1 cellular context compared by ENCODE assay signal in the genomic region with DNA sequence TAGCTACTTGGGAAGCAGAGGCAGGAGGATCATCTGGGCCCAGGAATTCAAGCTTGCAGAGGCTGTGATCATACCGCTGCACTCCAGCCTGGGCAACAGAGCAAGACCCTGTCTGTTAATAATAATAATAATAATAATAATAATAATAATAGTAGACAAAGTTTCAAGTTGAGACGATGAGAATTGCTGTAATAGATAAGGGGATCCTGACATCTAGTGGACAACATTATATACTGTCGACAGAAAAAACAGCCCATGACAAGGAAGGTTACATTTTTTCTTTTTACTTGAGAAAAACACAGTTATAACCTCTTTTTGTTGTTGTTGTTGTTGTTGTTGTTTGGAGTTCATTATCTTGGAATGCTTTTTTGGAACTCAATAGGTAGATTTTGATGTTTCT.
TF ChIP-seq lines count a peak whose summit lies in the region.

No MANE protein-coding gene starts in this region.

TF ChIP-seq in GM23338, 12 proteins besides CTCF, POLR2A, EP300 and RAD21 (continued from another document):
- TF ChIP-seq, protein P1, sequence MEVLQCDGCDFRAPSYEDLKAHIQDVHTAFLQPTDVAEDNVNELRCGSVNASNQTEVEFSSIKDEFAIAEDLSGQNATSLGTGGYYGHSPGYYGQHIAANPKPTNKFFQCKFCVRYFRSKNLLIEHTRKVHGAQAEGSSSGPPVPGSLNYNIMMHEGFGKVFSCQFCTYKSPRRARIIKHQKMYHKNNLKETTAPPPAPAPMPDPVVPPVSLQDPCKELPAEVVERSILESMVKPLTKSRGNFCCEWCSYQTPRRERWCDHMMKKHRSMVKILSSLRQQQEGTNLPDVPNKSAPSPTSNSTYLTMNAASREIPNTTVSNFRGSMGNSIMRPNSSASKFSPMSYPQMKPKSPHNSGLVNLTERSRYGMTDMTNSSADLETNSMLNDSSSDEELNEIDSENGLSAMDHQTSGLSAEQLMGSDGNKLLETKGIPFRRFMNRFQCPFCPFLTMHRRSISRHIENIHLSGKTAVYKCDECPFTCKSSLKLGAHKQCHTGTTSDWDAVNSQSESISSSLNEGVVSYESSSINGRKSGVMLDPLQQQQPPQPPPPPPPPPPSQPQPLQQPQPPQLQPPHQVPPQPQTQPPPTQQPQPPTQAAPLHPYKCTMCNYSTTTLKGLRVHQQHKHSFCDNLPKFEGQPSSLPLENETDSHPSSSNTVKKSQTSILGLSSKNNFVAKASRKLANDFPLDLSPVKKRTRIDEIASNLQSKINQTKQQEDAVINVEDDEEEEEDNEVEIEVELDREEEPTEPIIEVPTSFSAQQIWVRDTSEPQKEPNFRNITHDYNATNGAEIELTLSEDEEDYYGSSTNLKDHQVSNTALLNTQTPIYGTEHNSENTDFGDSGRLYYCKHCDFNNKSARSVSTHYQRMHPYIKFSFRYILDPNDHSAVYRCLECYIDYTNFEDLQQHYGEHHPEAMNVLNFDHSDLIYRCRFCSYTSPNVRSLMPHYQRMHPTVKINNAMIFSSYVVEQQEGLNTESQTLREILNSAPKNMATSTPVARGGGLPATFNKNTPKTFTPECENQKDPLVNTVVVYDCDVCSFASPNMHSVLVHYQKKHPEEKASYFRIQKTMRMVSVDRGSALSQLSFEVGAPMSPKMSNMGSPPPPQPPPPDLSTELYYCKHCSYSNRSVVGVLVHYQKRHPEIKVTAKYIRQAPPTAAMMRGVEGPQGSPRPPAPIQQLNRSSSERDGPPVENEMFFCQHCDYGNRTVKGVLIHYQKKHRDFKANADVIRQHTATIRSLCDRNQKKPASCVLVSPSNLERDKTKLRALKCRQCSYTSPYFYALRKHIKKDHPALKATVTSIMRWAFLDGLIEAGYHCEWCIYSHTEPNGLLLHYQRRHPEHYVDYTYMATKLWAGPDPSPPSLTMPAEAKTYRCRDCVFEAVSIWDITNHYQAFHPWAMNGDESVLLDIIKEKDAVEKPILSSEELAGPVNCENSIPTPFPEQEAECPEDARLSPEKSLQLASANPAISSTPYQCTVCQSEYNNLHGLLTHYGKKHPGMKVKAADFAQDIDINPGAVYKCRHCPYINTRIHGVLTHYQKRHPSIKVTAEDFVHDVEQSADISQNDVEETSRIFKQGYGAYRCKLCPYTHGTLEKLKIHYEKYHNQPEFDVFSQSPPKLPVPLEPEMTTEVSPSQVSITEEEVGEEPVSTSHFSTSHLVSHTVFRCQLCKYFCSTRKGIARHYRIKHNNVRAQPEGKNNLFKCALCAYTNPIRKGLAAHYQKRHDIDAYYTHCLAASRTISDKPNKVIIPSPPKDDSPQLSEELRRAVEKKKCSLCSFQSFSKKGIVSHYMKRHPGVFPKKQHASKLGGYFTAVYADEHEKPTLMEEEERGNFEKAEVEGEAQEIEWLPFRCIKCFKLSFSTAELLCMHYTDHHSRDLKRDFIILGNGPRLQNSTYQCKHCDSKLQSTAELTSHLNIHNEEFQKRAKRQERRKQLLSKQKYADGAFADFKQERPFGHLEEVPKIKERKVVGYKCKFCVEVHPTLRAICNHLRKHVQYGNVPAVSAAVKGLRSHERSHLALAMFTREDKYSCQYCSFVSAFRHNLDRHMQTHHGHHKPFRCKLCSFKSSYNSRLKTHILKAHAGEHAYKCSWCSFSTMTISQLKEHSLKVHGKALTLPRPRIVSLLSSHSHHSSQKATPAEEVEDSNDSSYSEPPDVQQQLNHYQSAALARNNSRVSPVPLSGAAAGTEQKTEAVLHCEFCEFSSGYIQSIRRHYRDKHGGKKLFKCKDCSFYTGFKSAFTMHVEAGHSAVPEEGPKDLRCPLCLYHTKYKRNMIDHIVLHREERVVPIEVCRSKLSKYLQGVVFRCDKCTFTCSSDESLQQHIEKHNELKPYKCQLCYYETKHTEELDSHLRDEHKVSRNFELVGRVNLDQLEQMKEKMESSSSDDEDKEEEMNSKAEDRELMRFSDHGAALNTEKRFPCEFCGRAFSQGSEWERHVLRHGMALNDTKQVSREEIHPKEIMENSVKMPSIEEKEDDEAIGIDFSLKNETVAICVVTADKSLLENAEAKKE (CRISPR knock-in tag; IDR thresholded peaks at IDR 0.05) = no peak
- TF ChIP-seq ZNF114 (CRISPR knock-in tag; IDR thresholded peaks at IDR 0.05) (no peak), EZH2phosphoT487 (IDR thresholded peaks at IDR 0.05; ENCODE audit: unreplicated experiment) (no peak), ZNF331 (CRISPR knock-in tag; IDR thresholded peaks at IDR 0.05; ENCODE audit: low read depth) (no peak), CREB1 (CRISPR knock-in tag; IDR thresholded peaks at IDR 0.05; ENCODE audit: low read depth) (no peak), NANOG (IDR thresholded peaks at IDR 0.05; ENCODE audit: borderline replicate concordance) (no peak), STAT1 (IDR thresholded peaks at IDR 0.05; ENCODE audit: unreplicated experiment) (no peak)
- TF ChIP-seq, protein P2, sequence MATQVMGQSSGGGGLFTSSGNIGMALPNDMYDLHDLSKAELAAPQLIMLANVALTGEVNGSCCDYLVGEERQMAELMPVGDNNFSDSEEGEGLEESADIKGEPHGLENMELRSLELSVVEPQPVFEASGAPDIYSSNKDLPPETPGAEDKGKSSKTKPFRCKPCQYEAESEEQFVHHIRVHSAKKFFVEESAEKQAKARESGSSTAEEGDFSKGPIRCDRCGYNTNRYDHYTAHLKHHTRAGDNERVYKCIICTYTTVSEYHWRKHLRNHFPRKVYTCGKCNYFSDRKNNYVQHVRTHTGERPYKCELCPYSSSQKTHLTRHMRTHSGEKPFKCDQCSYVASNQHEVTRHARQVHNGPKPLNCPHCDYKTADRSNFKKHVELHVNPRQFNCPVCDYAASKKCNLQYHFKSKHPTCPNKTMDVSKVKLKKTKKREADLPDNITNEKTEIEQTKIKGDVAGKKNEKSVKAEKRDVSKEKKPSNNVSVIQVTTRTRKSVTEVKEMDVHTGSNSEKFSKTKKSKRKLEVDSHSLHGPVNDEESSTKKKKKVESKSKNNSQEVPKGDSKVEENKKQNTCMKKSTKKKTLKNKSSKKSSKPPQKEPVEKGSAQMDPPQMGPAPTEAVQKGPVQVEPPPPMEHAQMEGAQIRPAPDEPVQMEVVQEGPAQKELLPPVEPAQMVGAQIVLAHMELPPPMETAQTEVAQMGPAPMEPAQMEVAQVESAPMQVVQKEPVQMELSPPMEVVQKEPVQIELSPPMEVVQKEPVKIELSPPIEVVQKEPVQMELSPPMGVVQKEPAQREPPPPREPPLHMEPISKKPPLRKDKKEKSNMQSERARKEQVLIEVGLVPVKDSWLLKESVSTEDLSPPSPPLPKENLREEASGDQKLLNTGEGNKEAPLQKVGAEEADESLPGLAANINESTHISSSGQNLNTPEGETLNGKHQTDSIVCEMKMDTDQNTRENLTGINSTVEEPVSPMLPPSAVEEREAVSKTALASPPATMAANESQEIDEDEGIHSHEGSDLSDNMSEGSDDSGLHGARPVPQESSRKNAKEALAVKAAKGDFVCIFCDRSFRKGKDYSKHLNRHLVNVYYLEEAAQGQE (IDR thresholded peaks at IDR 0.05; ENCODE audit: unreplicated experiment) = no peak
